In genomic region chr14:68153275-68153674, GRCh38 we compare ENCODE assay signal across 20 cellular contexts.
"Had no signal": no experiment of that assay in that cellular context is flagged by ENCODE, and none has a peak within 500 bp of the region (broad histone marks: within the 10 kb centered on the region; RNA-seq: fewer than 3 reads in every experiment).

No MANE protein-coding gene starts in this region.

- H3K4me3 ChIP-seq: coronary artery, lower lobe of right lung, psoas muscle, skin epidermis, spleen, thoracic aorta, tibial nerve, upper lobe of left lung had no signal

- H3K27me3 ChIP-seq: spleen, tibial nerve, upper lobe of left lung had no signal

- H3K36me3 ChIP-seq: lower lobe of right lung, spleen, thoracic aorta, tibial nerve, upper lobe of left lung had no signal

- ATAC-seq: effector memory CD8-positive, alpha-beta T cell; left colon; left ventricle myocardium superior; lower lobe of right lung; natural killer cell; psoas muscle; right cardiac atrium; stimulated activated memory B cell treated with anti-CD40 and anti-IgM and Interleukin-4, amounts not matched to agents 10 μg/mL and 1 μg/mL and 100 μg/mL, for 72 hours had no signal

- H3K27ac ChIP-seq: coronary artery, lower lobe of right lung, psoas muscle, skin epidermis, spleen, thoracic aorta, tibial nerve, upper lobe of left lung had no signal

- H3K9me3 ChIP-seq: thoracic aorta, upper lobe of left lung had no signal

- H3K4me1 ChIP-seq: lower lobe of right lung, spleen had no signal

- DNase-seq: effector memory CD8-positive, alpha-beta T cell; hypothalamus; immature natural killer cell; islet precursor cell; kidney glomerular epithelial cell; left colon; left ventricle myocardium superior; lower lobe of right lung; natural killer cell; occipital lobe; psoas muscle; right cardiac atrium; spleen; stimulated activated CD4-positive, alpha-beta T cell treated with anti-CD3 and anti-CD28 coated beads, Interleukin-4, amount 100 ng/mL, for 4 hours; upper lobe of left lung had no signal
